ENCODE assay signal across 26 cellular contexts in genomic region chr3:43892061-43892460, GRCh38.
DNase-seq lines count a peak whose midpoint lies in the region; ATAC-seq and TF ChIP-seq lines count a peak whose summit lies in the region.
"Had no signal": no experiment of that assay in that cellular context is flagged by ENCODE, and none has a peak within 500 bp of the region (broad histone marks: within the 10 kb centered on the region; RNA-seq: fewer than 3 reads in every experiment).

No MANE protein-coding gene starts in this region.

- ATAC-seq in GM19395 (IDR thresholded peaks at IDR 0.05; ENCODE audit: unreplicated experiment) = peak; percentile 33
- ATAC-seq in HG03460 (IDR thresholded peaks at IDR 0.05; ENCODE audit: unreplicated experiment) = peak; percentile 16
- no peak for ATAC-seq in activated T-helper 17 cell treated with anti-CD3 and anti-CD28 coated beads, Interleukin-2, amount 50 U/mL, for 72 hours (replicated peaks)
- ATAC-seq in naive thymus-derived CD8-positive, alpha-beta T cell = no peak
- ATAC-seq: HCT116; natural killer cell; stimulated activated effector memory CD8-positive, alpha-beta T cell treated with anti-CD3 and anti-CD28 coated beads, Interleukin-12 subunit alpha, Interleukin-12 subunit beta, amount 100 ng/mL, for 72 hours had no signal

- DNase-seq in glutamatergic neuron = no peak
- no peak for DNase-seq in NCI-H2196 (lab: John Stamatoyannopoulos, UW; ENCODE audit: unreplicated experiment)
- DNase-seq in naive thymus-derived CD8-positive, alpha-beta T cell = no peak
- no peak for DNase-seq in mucosa of gallbladder (ENCODE audit: low spot score)
- DNase-seq: activated CD4-positive, CD25-positive, alpha-beta regulatory T cell; activated CD8-positive, alpha-beta memory T cell treated with anti-CD3 and anti-CD28 coated beads for 24 hours; DMS 273 treated with DMSO at 0.1 percent for 48 hours; effector CD8-positive, alpha-beta T cell; foreskin melanocyte; GF-D8; hypothalamus; IMR-90; kidney; natural killer cell; NCI-H82; posterior cingulate gyrus; SK-N-SH had no signal

- POLR2A ChIA-PET in naive thymus-derived CD8-positive, alpha-beta T cell (lab: Charles Lee) = no interaction called here

- H3K36me3 ChIP-seq in BLaER1 treated with 17β-estradiol and CSF1 and Interleukin-3, amounts not matched to agents 10 nM and 100 nM = no peaks in the 10 kb centered on the region
- H3K36me3 ChIP-seq: thoracic aorta had no signal

- H4K20me1 ChIP-seq in BLaER1 treated with 17β-estradiol and CSF1 and Interleukin-3, amounts not matched to agents 10 nM and 100 nM = no peaks in the 10 kb centered on the region

- peaks cover 2% of the 10 kb centered on the region for H3K9me3 Mint-ChIP-seq in glutamatergic neuron (ENCODE audit: unreplicated experiment)
- no peaks in the 10 kb centered on the region for H3K9me3 Mint-ChIP-seq in activated T-helper 17 cell treated with anti-CD3 and anti-CD28 coated beads, Interleukin-2, amount 50 U/mL, for 72 hours
- H3K9me3 Mint-ChIP-seq in naive thymus-derived CD8-positive, alpha-beta T cell = no peaks in the 10 kb centered on the region
- H3K9me3 Mint-ChIP-seq: natural killer cell; stimulated activated effector memory CD8-positive, alpha-beta T cell treated with anti-CD3 and anti-CD28 coated beads, Interleukin-12 subunit alpha, Interleukin-12 subunit beta, amount 100 ng/mL, for 72 hours had no signal

- H3K4me1 ChIP-seq in BLaER1 treated with 17β-estradiol and CSF1 and Interleukin-3, amounts not matched to agents 10 nM and 100 nM = peaks cover 30 to 50% (median 32%) of the 10 kb centered on the region in 10 experiments

- peaks cover 0 to 9% (median 0%) of the 10 kb centered on the region in 11 experiments; a peak in 2 of 22 replicates for H3K27me3 ChIP-seq in BLaER1 treated with 17β-estradiol and CSF1 and Interleukin-3, amounts not matched to agents 10 nM and 100 nM

- H3K4me3 ChIP-seq in BLaER1 treated with 17β-estradiol and CSF1 and Interleukin-3, amounts not matched to agents 10 nM and 100 nM = no peak overlapping the region
- H3K4me3 ChIP-seq: thoracic aorta had no signal

- H3K36me3 Mint-ChIP-seq in glutamatergic neuron (ENCODE audit: unreplicated experiment) = no peaks in the 10 kb centered on the region
- H3K36me3 Mint-ChIP-seq in activated T-helper 17 cell treated with anti-CD3 and anti-CD28 coated beads, Interleukin-2, amount 50 U/mL, for 72 hours (ENCODE audit: low read depth) = no peaks in the 10 kb centered on the region
- H3K36me3 Mint-ChIP-seq in naive thymus-derived CD8-positive, alpha-beta T cell = no peaks in the 10 kb centered on the region
- H3K36me3 Mint-ChIP-seq: activated naive CD8-positive, alpha-beta T cell; CD14-positive monocyte; natural killer cell; stimulated activated effector memory CD8-positive, alpha-beta T cell treated with anti-CD3 and anti-CD28 coated beads, Interleukin-12 subunit alpha, Interleukin-12 subunit beta, amount 100 ng/mL, for 72 hours had no signal

- no peak overlapping the region for H3K9ac ChIP-seq in BLaER1 treated with 17β-estradiol and CSF1 and Interleukin-3, amounts not matched to agents 10 nM and 100 nM
- H3K9ac ChIP-seq: SK-N-SH had no signal

- H3K4me3 Mint-ChIP-seq in glutamatergic neuron (ENCODE audit: unreplicated experiment) = peak overlapping the region; percentile 66
- no peak overlapping the region for H3K4me3 Mint-ChIP-seq in activated T-helper 17 cell treated with anti-CD3 and anti-CD28 coated beads, Interleukin-2, amount 50 U/mL, for 72 hours
- H3K4me3 Mint-ChIP-seq in naive thymus-derived CD8-positive, alpha-beta T cell = no peak overlapping the region
- H3K4me3 Mint-ChIP-seq: activated naive CD8-positive, alpha-beta T cell; CD14-positive monocyte; natural killer cell; stimulated activated effector memory CD8-positive, alpha-beta T cell treated with anti-CD3 and anti-CD28 coated beads, Interleukin-12 subunit alpha, Interleukin-12 subunit beta, amount 100 ng/mL, for 72 hours had no signal

- peak overlapping the region; percentile 73 to 96 (median 83) for H3K4me2 ChIP-seq in BLaER1 treated with 17β-estradiol and CSF1 and Interleukin-3, amounts not matched to agents 10 nM and 100 nM
- H3K4me2 ChIP-seq: SK-N-SH had no signal

- no peak for TF ChIP-seq CTCF in glutamatergic neuron (IDR thresholded peaks at IDR 0.05; ENCODE audit: partially characterized antibody, unreplicated experiment)

- peaks cover 31% of the 10 kb centered on the region for H3K4me1 Mint-ChIP-seq in glutamatergic neuron (ENCODE audit: low read depth, unreplicated experiment)
- no peaks in the 10 kb centered on the region for H3K4me1 Mint-ChIP-seq in activated T-helper 17 cell treated with anti-CD3 and anti-CD28 coated beads, Interleukin-2, amount 50 U/mL, for 72 hours
- H3K4me1 Mint-ChIP-seq in naive thymus-derived CD8-positive, alpha-beta T cell = peaks cover 3 to 21% (median 14%) of the 10 kb centered on the region in 4 donors

- H3K27ac ChIP-seq in BLaER1 treated with 17β-estradiol and CSF1 and Interleukin-3, amounts not matched to agents 10 nM and 100 nM = no peak overlapping the region
- H3K27ac ChIP-seq: thoracic aorta had no signal

- H3K27me3 Mint-ChIP-seq in glutamatergic neuron (ENCODE audit: unreplicated experiment) = no peaks in the 10 kb centered on the region
- H3K27me3 Mint-ChIP-seq in activated T-helper 17 cell treated with anti-CD3 and anti-CD28 coated beads, Interleukin-2, amount 50 U/mL, for 72 hours = peaks cover 39% of the 10 kb centered on the region
- peaks cover 26 to 59% (median 43%) of the 10 kb centered on the region in 5 donors for H3K27me3 Mint-ChIP-seq in naive thymus-derived CD8-positive, alpha-beta T cell

- H3K27ac Mint-ChIP-seq in glutamatergic neuron (ENCODE audit: unreplicated experiment) = peak overlapping the region; percentile 82
- no peak overlapping the region for H3K27ac Mint-ChIP-seq in activated T-helper 17 cell treated with anti-CD3 and anti-CD28 coated beads, Interleukin-2, amount 50 U/mL, for 72 hours
- H3K27ac Mint-ChIP-seq in naive thymus-derived CD8-positive, alpha-beta T cell = no peak overlapping the region
- H3K27ac Mint-ChIP-seq: activated naive CD8-positive, alpha-beta T cell; CD14-positive monocyte; natural killer cell; stimulated activated effector memory CD8-positive, alpha-beta T cell treated with anti-CD3 and anti-CD28 coated beads, Interleukin-12 subunit alpha, Interleukin-12 subunit beta, amount 100 ng/mL, for 72 hours had no signal

- H3K9me3 ChIP-seq in BLaER1 treated with 17β-estradiol and CSF1 and Interleukin-3, amounts not matched to agents 10 nM and 100 nM (replicated peaks in 1 of 11) = peaks cover 0 to 20% (median 5%) of the 10 kb centered on the region in 11 experiments; a peak in 9 of 22 replicates
- H3K9me3 ChIP-seq: SK-N-SH, thoracic aorta had no signal

Comparison
In these comparisons a context has a peak if more than half of its experiments do, and no peak if none do; other contexts are left out.
1. ATAC-seq: peak in GM19395 (single experiment) and HG03460 (single experiment); none in activated T-helper 17 cell treated with anti-CD3 and anti-CD28 coated beads, Interleukin-2, amount 50 U/mL, for 72 hours (single experiment) and naive thymus-derived CD8-positive, alpha-beta T cell (0 of 2).